8 cellular contexts compared by ENCODE assay signal in genomic region chr12:104986022-104986941, GRCh38. TPM values are rescaled to one million over a fixed set of nuclear protein-coding genes. Genes with fewer than 3 reads are reported as not detected.
DNase-seq lines count a peak whose midpoint lies in the region; ATAC-seq, FAIRE-seq and TF ChIP-seq lines count a peak whose summit lies in the region.

Gene NOPCHAP1, plus strand, starts transcription at chr12:104986316. Its CDS starts 37 bp downstream, at chr12:104986353.

- peaks cover 30% of the 10 kb centered on the region for H3K4me1 Mint-ChIP-seq in central memory CD8-positive, alpha-beta T cell

- peaks cover 13% of the 10 kb centered on the region for H3K36me3 Mint-ChIP-seq in central memory CD8-positive, alpha-beta T cell (ENCODE audit: insufficient read depth)

- no peaks in the 10 kb centered on the region for H3K9me3 Mint-ChIP-seq in central memory CD8-positive, alpha-beta T cell

- peaks cover 18% of the 10 kb centered on the region for H3K27me3 Mint-ChIP-seq in central memory CD8-positive, alpha-beta T cell

- peak within 1 kb of the TSS; percentile 97 for H2AFZ ChIP-seq in keratinocyte (ENCODE audit: control insufficient read depth, low read length)

- H3K9me3 ChIP-seq in keratinocyte (ENCODE audit: control insufficient read depth, low read depth, low read length), result no peaks in the 10 kb centered on the region

- peaks cover 2% of the 10 kb centered on the region for H3K9me1 ChIP-seq in keratinocyte (ENCODE audit: control insufficient read depth, extremely low read depth, insufficient read depth, low read length)

- peak within 1 kb of the TSS; percentile 64 for H3K27ac ChIP-seq in keratinocyte (ENCODE audit: control insufficient read depth, insufficient read depth, low read length)

- H3K4me3 ChIP-seq in keratinocyte (ENCODE audit: control insufficient read depth in 2 of 3, extremely low read depth in 1 of 3, insufficient read depth in 2 of 3, low read depth in 1 of 3, low read length in 3 of 3), result peak within 1 kb of the TSS; percentile 84 to 93 (median 93)

- H3K4me1 ChIP-seq in keratinocyte (ENCODE audit: control insufficient read depth, extremely low read depth, insufficient read depth, low read length), result peaks cover 13% of the 10 kb centered on the region

- H3K4me3 Mint-ChIP-seq in central memory CD8-positive, alpha-beta T cell, result peak within 1 kb of the TSS; percentile 90

- H3K27ac Mint-ChIP-seq in central memory CD8-positive, alpha-beta T cell (ENCODE audit: low read depth), result peak within 1 kb of the TSS; percentile 42

- peak; percentile 97 for ATAC-seq in GM19025 (IDR thresholded peaks at IDR 0.05; ENCODE audit: low read depth, unreplicated experiment)
- peak; percentile 96 for ATAC-seq in HG03280 (IDR thresholded peaks at IDR 0.05; ENCODE audit: unreplicated experiment)
- ATAC-seq in central memory CD8-positive, alpha-beta T cell (replicated peaks; ENCODE audit: extremely low read depth, poor library complexity, severe bottlenecking), result peak; percentile 96

- H3K79me2 ChIP-seq in keratinocyte (ENCODE audit: control insufficient read depth, insufficient read depth, low read length), result peaks cover 37% of the 10 kb centered on the region

- no peaks in the 10 kb centered on the region for H3K27me3 ChIP-seq in keratinocyte (ENCODE audit: control insufficient read depth, extremely low read depth, insufficient read depth, low read length)

- DNase-seq in AG09319 (ENCODE audit: extremely low read depth, low read depth), result peak; percentile 40
- DNase-seq in NCI-H345 treated with DMSO at 0.1 percent for 48 hours (lab: John Stamatoyannopoulos, UW; ENCODE audit: unreplicated experiment), result peak; percentile 92
- peak; percentile 74 for DNase-seq in activated CD4-positive, CD25-positive, alpha-beta regulatory T cell treated with anti-CD3 and anti-CD28 coated beads, Interleukin-2, amount 50 U/mL, for 16 hours (ENCODE audit: low read depth, low spot score)
- DNase-seq in central memory CD8-positive, alpha-beta T cell (ENCODE audit: low spot score in 2 of 2), result peak; percentile 70 to 72
- peak; percentile 5 for DNase-seq in keratinocyte (ENCODE audit: low read depth, low spot score)
- peak; percentile 70 to 86 (median 82) for DNase-seq in stimulated activated CD4-positive, alpha-beta T cell treated with anti-CD3 and anti-CD28 coated beads, Interleukin-12 subunit alpha, Interleukin-12 subunit beta, amount 100 ng/mL, for 48 hours (ENCODE audit: low read depth in 2 of 3, low spot score in 1 of 3)

- peak within 1 kb of the TSS; percentile 86 for H3K9ac ChIP-seq in keratinocyte (ENCODE audit: control insufficient read depth, extremely low read depth, insufficient read depth, low read length)

- H3K4me2 ChIP-seq in keratinocyte (ENCODE audit: control insufficient read depth, extremely low read depth, insufficient read depth, low read depth, low read length), result peak within 1 kb of the TSS; percentile 99

- TF ChIP-seq CTCF in AG09319 (IDR thresholded peaks at IDR 0.05; ENCODE audit: low read depth, low read length) (no peak), keratinocyte (optimal IDR thresholded peaks at IDR 0.05 in 1 of 3, IDR thresholded peaks at IDR 0.05 in 1 of 3, conservative IDR thresholded peaks at IDR 0.05 in 1 of 3; ENCODE audit: extremely low read depth in 1 of 3, insufficient read depth in 2 of 3, low read length in 3 of 3) (no peak)

- H4K20me1 ChIP-seq in keratinocyte (ENCODE audit: control insufficient read depth, extremely low read depth, insufficient read depth, low read length), result no peaks in the 10 kb centered on the region

- H3K36me3 ChIP-seq in keratinocyte (ENCODE audit: control insufficient read depth in 2 of 2, extremely low read depth in 1 of 2, insufficient read depth in 2 of 2, low read length in 2 of 2), result no peaks in the 10 kb centered on the region

- dilution Hi-C loops in keratinocyte (cut with MboI; ENCODE audit: extremely low pct_ligation_motif_present, low sequenced_read_pairs), result no loop called here

- FAIRE-seq in keratinocyte (lab: Jason Lieb, UNC), result peak; percentile 49

RNA-seq across cellular contexts. Expression of gene NOPCHAP1, which starts in this region (rescaled TPM):
- 7.9 to 16.7 TPM (median 9.2 TPM) in 3 replicates for polyA plus RNA-seq in keratinocyte
- polyA plus RNA-seq in keratinocyte (2011; ENCODE audit: low read depth), result 35.8 TPM
- 9.3 and 9.6 TPM in 2 replicates for polyA plus RNA-seq in keratinocyte (2011; cell fraction: cytosol; rRNA removed)
- 5.6 TPM in 2 replicates for polyA plus RNA-seq in keratinocyte (2011; cell fraction: nucleus; rRNA removed)
- polyA plus RNA-seq in keratinocyte (2012; ENCODE audit: low replicate concordance), result 14.8 and 27.2 TPM in 2 replicates
- polyA minus RNA-seq in keratinocyte, result 1.8 to 5.9 TPM (median 5.0 TPM) in 3 replicates
- 9.8 TPM for polyA minus RNA-seq in keratinocyte (2011; cell fraction: cytosol; rRNA and poly(A)+ RNA removed)
- 4.7 and 7.5 TPM in 2 replicates for polyA minus RNA-seq in keratinocyte (2011; cell fraction: nucleus; rRNA and poly(A)+ RNA removed)

Comparison
In these comparisons a context has a peak if more than half of its experiments do, and no peak if none do; other contexts are left out.
1. Peak in every context shown above with its lines: DNase-seq, ATAC-seq, H3K4me3 ChIP-seq and H3K27ac ChIP-seq.
2. DNase-seq: peak in every context shown above with its lines; median percentile 92 in NCI-H345 treated with DMSO at 0.1 percent for 48 hours; 82 in stimulated activated CD4-positive, alpha-beta T cell treated with anti-CD3 and anti-CD28 coated beads, Interleukin-12 subunit alpha, Interleukin-12 subunit beta, amount 100 ng/mL, for 48 hours; 74 in activated CD4-positive, CD25-positive, alpha-beta regulatory T cell treated with anti-CD3 and anti-CD28 coated beads, Interleukin-2, amount 50 U/mL, for 16 hours; 71 in central memory CD8-positive, alpha-beta T cell; 40 in AG09319; 5 in keratinocyte.